In the genomic region with DNA sequence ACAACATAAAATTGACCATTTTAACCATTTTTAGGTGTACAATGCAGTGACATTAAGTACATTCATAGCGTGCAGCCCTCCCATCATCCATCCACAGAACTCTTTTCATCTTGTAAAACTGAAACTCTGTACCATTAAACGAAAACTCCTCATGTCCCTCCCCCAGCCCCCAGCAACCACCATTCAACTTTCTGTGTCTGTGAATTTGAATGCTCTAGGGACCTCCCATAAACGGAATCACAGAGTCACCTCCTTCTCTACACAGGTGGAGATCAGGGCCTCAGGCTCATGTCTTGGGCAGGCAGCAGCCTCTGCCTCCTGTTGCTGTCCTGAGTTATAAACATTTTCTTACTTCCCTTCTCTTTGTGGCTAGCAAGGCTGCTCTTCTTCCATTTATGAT, we compare ENCODE assay signal across 10 cellular contexts. TPM values are rescaled to one million over a fixed set of nuclear protein-coding genes. Genes with fewer than 3 reads are reported as not detected.
DNase-seq lines count a peak whose midpoint lies in the region; ATAC-seq and TF ChIP-seq lines count a peak whose summit lies in the region.
"Had no signal": no experiment of that assay in that cellular context is flagged by ENCODE, and none has a peak within 500 bp of the region (broad histone marks: within the 10 kb centered on the region; RNA-seq: fewer than 3 reads in every experiment).

No MANE protein-coding gene starts in this region.

- no peak overlapping the region for H3K4me3 ChIP-seq in mucosa of descending colon

- ATAC-seq in GM21723 (IDR thresholded peaks at IDR 0.05; ENCODE audit: unreplicated experiment): peak; percentile 87
- peak; percentile 84 for ATAC-seq in HG03442 (IDR thresholded peaks at IDR 0.05; ENCODE audit: unreplicated experiment)
- no peak for ATAC-seq in sciatic nerve
- no peak for ATAC-seq in mucosa of descending colon

- intact Hi-C loops in sciatic nerve (cut with DNase I): no loop called here
- intact Hi-C loops in mucosa of descending colon (cut with DNase I, micrococcal nuclease): no loop called here

- DNase-seq in activated naive CD4-positive, alpha-beta T cell treated with anti-CD3 and anti-CD28 coated beads, Interleukin-2, amount 10 ng/mL, durations not matched to agents 7 days and 5 days: peak; percentile 40
- no peak for DNase-seq in activated naive CD4-positive, alpha-beta T cell (lab: John Stamatoyannopoulos, UW)
- peak; percentile 45 for DNase-seq in stimulated activated CD8-positive, alpha-beta memory T cell treated with anti-CD3 and anti-CD28 coated beads, Interleukin-4, amount 100 ng/mL, for 48 hours
- DNase-seq in DMS114 treated with DMSO at 0.1 percent for 48 hours (lab: John Stamatoyannopoulos, UW; ENCODE audit: unreplicated experiment): no peak
- DNase-seq in sciatic nerve (ENCODE audit: low spot score): no peak
- no peak for DNase-seq in mucosa of descending colon
- DNase-seq: AML-193, NCI-H345 had no signal

- H3K27me3 Mint-ChIP-seq in activated naive CD4-positive, alpha-beta T cell treated with anti-CD3 and anti-CD28 coated beads, Interleukin-2, amount 10 ng/mL, durations not matched to agents 7 days and 5 days: peaks cover 4% of the 10 kb centered on the region

- H3K36me3 Mint-ChIP-seq in activated naive CD4-positive, alpha-beta T cell treated with anti-CD3 and anti-CD28 coated beads, Interleukin-2, amount 10 ng/mL, durations not matched to agents 7 days and 5 days: peaks cover under 1% of the 10 kb centered on the region

- H3K4me3 Mint-ChIP-seq in activated naive CD4-positive, alpha-beta T cell treated with anti-CD3 and anti-CD28 coated beads, Interleukin-2, amount 10 ng/mL, durations not matched to agents 7 days and 5 days: no peak overlapping the region

- H3K9me3 ChIP-seq in mucosa of descending colon: no peaks in the 10 kb centered on the region

- CTCF ChIA-PET in activated naive CD4-positive, alpha-beta T cell treated with anti-CD3 and anti-CD28 coated beads, Interleukin-2, amount 10 ng/mL, durations not matched to agents 7 days and 5 days (lab: Charles Lee): no interaction called here

- H3K4me1 ChIP-seq in mucosa of descending colon (ENCODE audit: low read depth): no peaks in the 10 kb centered on the region

- H3K4me1 Mint-ChIP-seq in activated naive CD4-positive, alpha-beta T cell treated with anti-CD3 and anti-CD28 coated beads, Interleukin-2, amount 10 ng/mL, durations not matched to agents 7 days and 5 days: peaks cover 10% of the 10 kb centered on the region

- no peaks in the 10 kb centered on the region for H3K36me3 ChIP-seq in mucosa of descending colon (ENCODE audit: low read depth)

- H3K9me3 Mint-ChIP-seq in activated naive CD4-positive, alpha-beta T cell treated with anti-CD3 and anti-CD28 coated beads, Interleukin-2, amount 10 ng/mL, durations not matched to agents 7 days and 5 days: no peaks in the 10 kb centered on the region

- TF ChIP-seq CTCF in mucosa of descending colon (IDR thresholded peaks at IDR 0.05): no peak

- H3K27ac Mint-ChIP-seq in activated naive CD4-positive, alpha-beta T cell treated with anti-CD3 and anti-CD28 coated beads, Interleukin-2, amount 10 ng/mL, durations not matched to agents 7 days and 5 days: no peak overlapping the region

RNA-seq across cellular contexts. Expression of gene CCNE1, which starts 7.3 kb away (rescaled TPM):
- total RNA-seq in sciatic nerve (4.1 TPM), mucosa of descending colon (1 to 10 TPM; 4.0 to 7.1 (median 4.4) TPM)

Comparison
In these comparisons a context has a peak if more than half of its experiments do, and no peak if none do; other contexts are left out.
1. DNase-seq: peak in activated naive CD4-positive, alpha-beta T cell treated with anti-CD3 and anti-CD28 coated beads, Interleukin-2, amount 10 ng/mL, durations not matched to agents 7 days and 5 days (single experiment) and stimulated activated CD8-positive, alpha-beta memory T cell treated with anti-CD3 and anti-CD28 coated beads, Interleukin-4, amount 100 ng/mL, for 48 hours (single experiment); none in activated naive CD4-positive, alpha-beta T cell (0 of 4), DMS114 treated with DMSO at 0.1 percent for 48 hours (single experiment), sciatic nerve (single experiment) and mucosa of descending colon (0 of 3).
2. ATAC-seq: peak in GM21723 (single experiment) and HG03442 (single experiment); none in sciatic nerve (single experiment) and mucosa of descending colon (single experiment).